Comparison of ENCODE assay signal across 9 cellular contexts in the genomic region with DNA sequence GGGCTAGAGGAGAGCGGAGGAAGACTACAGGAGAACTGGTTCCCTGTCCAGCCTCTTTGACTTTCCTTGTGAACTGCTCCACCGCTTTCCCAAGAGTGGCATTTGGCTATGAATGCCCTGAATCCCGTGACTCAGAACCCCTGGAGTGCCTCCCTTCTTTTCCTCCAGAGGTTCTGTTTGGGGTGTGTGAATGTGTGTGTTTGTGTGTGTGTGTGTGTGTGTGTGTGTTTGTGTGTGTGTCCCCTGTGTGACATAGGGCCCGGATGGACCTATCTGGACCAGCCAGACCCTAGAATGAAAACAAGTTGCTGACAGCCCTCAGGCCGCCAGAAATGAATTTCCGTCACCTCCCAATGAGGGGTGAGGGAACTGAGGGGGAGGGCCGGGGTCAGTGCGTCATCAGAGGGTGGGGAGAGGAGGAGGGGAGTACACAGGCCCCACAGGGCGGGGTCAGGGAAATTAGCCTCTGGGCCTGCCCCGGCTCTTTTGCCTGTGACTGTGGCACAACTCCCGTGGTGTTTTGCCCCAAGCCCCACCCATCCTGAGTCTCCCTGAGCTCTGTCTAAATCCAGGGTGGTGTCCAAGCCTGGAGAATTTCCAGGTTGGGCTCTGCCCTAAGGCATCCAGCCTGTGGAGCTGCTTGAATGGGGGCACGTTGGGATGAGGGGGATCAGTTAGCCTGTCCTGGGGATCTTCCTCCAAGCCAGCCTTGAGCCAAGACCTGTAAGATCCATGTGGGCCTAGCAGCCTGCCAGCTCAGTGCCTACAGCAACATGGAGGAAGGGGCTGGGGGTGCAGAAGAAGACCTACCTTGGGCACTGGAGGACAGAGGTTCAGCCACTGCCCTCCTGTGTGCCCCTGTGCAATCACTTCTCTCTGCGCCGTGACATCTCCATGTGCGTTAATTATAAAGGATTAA. TPM values are rescaled to one million over a fixed set of nuclear protein-coding genes. Genes with fewer than 3 reads are reported as not detected.
DNase-seq lines count a peak whose midpoint lies in the region; ATAC-seq and TF ChIP-seq lines count a peak whose summit lies in the region.
"Had no signal": no experiment of that assay in that cellular context is flagged by ENCODE, and none has a peak within 500 bp of the region (broad histone marks: within the 10 kb centered on the region; RNA-seq: fewer than 3 reads in every experiment).

No MANE protein-coding gene starts in this region.

- H3K27me3 ChIP-seq in Karpas-422 (ENCODE audit: low read length) (no peaks in the 10 kb centered on the region), foreskin keratinocyte (no peaks in the 10 kb centered on the region)

- H3K9me3 Mint-ChIP-seq in activated T-cell treated with anti-CD3 and anti-CD28 coated beads, Interleukin-2, amount 50 U/mL, for 72 hours: no peaks in the 10 kb centered on the region
- no peaks in the 10 kb centered on the region for H3K9me3 Mint-ChIP-seq in neural crest cell
- H3K9me3 Mint-ChIP-seq: central memory CD8-positive, alpha-beta T cell had no signal

- H3K4me1 ChIP-seq in Karpas-422 (ENCODE audit: low read length) (peaks cover 57% of the 10 kb centered on the region), foreskin keratinocyte (peaks cover 13% of the 10 kb centered on the region)

- no peak overlapping the region for H3K4me3 ChIP-seq in Karpas-422 (ENCODE audit: low read length)

- H3K27ac ChIP-seq in Karpas-422 (ENCODE audit: low read length): no peak overlapping the region
- peak overlapping the region; percentile 58; the same call in 1 of the 2 replicates for H3K27ac ChIP-seq in VCaP
- H3K27ac ChIP-seq in foreskin keratinocyte: peak overlapping the region; percentile 71

- no peaks in the 10 kb centered on the region for H3K9me2 ChIP-seq in Karpas-422 (replicated peaks; ENCODE audit: insufficient read depth, low read length)

- H4K20me1 ChIP-seq in Karpas-422 (ENCODE audit: insufficient read depth, low read depth, low read length): peaks cover 25% of the 10 kb centered on the region; the same call in 1 of the 2 replicates

- H3K27me3 Mint-ChIP-seq in activated T-cell treated with anti-CD3 and anti-CD28 coated beads, Interleukin-2, amount 50 U/mL, for 72 hours (ENCODE audit: low read depth): peaks cover 45% of the 10 kb centered on the region
- no peaks in the 10 kb centered on the region for H3K27me3 Mint-ChIP-seq in neural crest cell (ENCODE audit: low read depth)

- no peaks in the 10 kb centered on the region for H3K36me3 Mint-ChIP-seq in activated T-cell treated with anti-CD3 and anti-CD28 coated beads, Interleukin-2, amount 50 U/mL, for 72 hours (ENCODE audit: insufficient read depth in 2 of 2)
- H3K36me3 Mint-ChIP-seq in neural crest cell (ENCODE audit: low read depth): no peaks in the 10 kb centered on the region

- H3K36me3 ChIP-seq in Karpas-422 (ENCODE audit: insufficient read depth, low read length): no peaks in the 10 kb centered on the region

- no peaks in the 10 kb centered on the region for H3K79me2 ChIP-seq in Karpas-422 (ENCODE audit: low read length)

- no peaks in the 10 kb centered on the region for H3K9me3 ChIP-seq in Karpas-422 (ENCODE audit: low read length)

- no peak overlapping the region for H3K27ac Mint-ChIP-seq in activated T-cell treated with anti-CD3 and anti-CD28 coated beads, Interleukin-2, amount 50 U/mL, for 72 hours
- peak overlapping the region; percentile 38 for H3K27ac Mint-ChIP-seq in neural crest cell (ENCODE audit: unreplicated experiment)

- no peak overlapping the region for H3K4me3 Mint-ChIP-seq in activated T-cell treated with anti-CD3 and anti-CD28 coated beads, Interleukin-2, amount 50 U/mL, for 72 hours
- peak overlapping the region; percentile 35 for H3K4me3 Mint-ChIP-seq in neural crest cell
- H3K4me3 Mint-ChIP-seq: central memory CD8-positive, alpha-beta T cell had no signal

- H3K4me1 Mint-ChIP-seq in activated T-cell treated with anti-CD3 and anti-CD28 coated beads, Interleukin-2, amount 50 U/mL, for 72 hours (ENCODE audit: low read depth): peaks cover 7% of the 10 kb centered on the region
- H3K4me1 Mint-ChIP-seq in neural crest cell: peaks cover 68% of the 10 kb centered on the region

- peak overlapping the region; percentile 34 for H3K4me2 ChIP-seq in Karpas-422 (ENCODE audit: low read depth, low read length, poor library complexity, severe bottlenecking)

- ATAC-seq in activated T-cell treated with anti-CD3 and anti-CD28 coated beads, Interleukin-2, amount 50 U/mL, for 72 hours (replicated peaks in 1 of 2): peak; percentile 74 to 80
- ATAC-seq in foreskin keratinocyte (peak; percentile 90), GM19452 (IDR thresholded peaks at IDR 0.05; ENCODE audit: unreplicated experiment) (no peak)

- H3K9ac ChIP-seq in Karpas-422 (ENCODE audit: low read length): no peak overlapping the region

- DNase-seq in activated T-cell treated with anti-CD3 and anti-CD28 coated beads, Interleukin-2, amount 50 U/mL, for 72 hours: peak; percentile 39 to 43
- no peak for DNase-seq in activated T-cell treated with anti-CD3 and anti-CD28 coated beads, Interleukin-2, amount 50 U/mL, for 1 hour
- DNase-seq in Karpas-422 (peak; percentile 85), foreskin keratinocyte (peak; percentile 86 to 94), neural crest cell (ENCODE audit: low read depth, low spot score) (peak; percentile 62), DMS114 treated with DMSO at 0.1 percent for 48 hours (lab: John Stamatoyannopoulos, UW; ENCODE audit: unreplicated experiment) (no peak)

- no peak for TF ChIP-seq CTCF in VCaP (conservative IDR thresholded peaks at IDR 0.05)
- TF ChIP-seq CTCF in foreskin keratinocyte (conservative IDR thresholded peaks at IDR 0.05): no peak
- TF ChIP-seq CTCF in neural crest cell (conservative IDR thresholded peaks at IDR 0.05): no peak

- no peak overlapping the region for H2AFZ ChIP-seq in Karpas-422 (ENCODE audit: low read length)

RNA-seq across cellular contexts. Expression of a gene that starts 15.2 kb away (rescaled TPM):
- total RNA-seq in activated T-cell treated with anti-CD3 and anti-CD28 coated beads, Interleukin-2, amount 50 U/mL, for 72 hours: 10 to 100 TPM; 60.1 to 69.7 TPM
- 53.2 and 82.4 TPM in 2 replicates for total RNA-seq in Karpas-422 (2014; rRNA removed; shearing (Covaris generic); ENCODE audit: low replicate concordance)
- total RNA-seq in foreskin keratinocyte (68.5 and 68.6 TPM in 2 replicates), neural crest cell (49.5 and 50.6 TPM in 2 replicates)
- polyA plus RNA-seq in foreskin keratinocyte: 88.8 and 92.9 TPM in 2 replicates

RNA-seq across cellular contexts. Expression of a gene that starts 57.9 kb away (rescaled TPM):
- total RNA-seq in activated T-cell treated with anti-CD3 and anti-CD28 coated beads, Interleukin-2, amount 50 U/mL, for 72 hours: under 1 TPM in 1 of 2 donors, not detected in 1; 0.12 TPM
- not detected in 2 replicates for total RNA-seq in Karpas-422 (2014; rRNA removed; shearing (Covaris generic); ENCODE audit: low replicate concordance)
- 0.04 and 0.07 TPM in 2 replicates for total RNA-seq in foreskin keratinocyte
- polyA plus RNA-seq in foreskin keratinocyte: 0.07 and 0.12 TPM in 2 replicates
- total RNA-seq in neural crest cell: 0.57 and 0.63 TPM in 2 replicates

Comparison
In these comparisons a context has a peak if more than half of its experiments do, and no peak if none do; other contexts are left out.
1. DNase-seq: peak in activated T-cell treated with anti-CD3 and anti-CD28 coated beads, Interleukin-2, amount 50 U/mL, for 72 hours (2 of 2), Karpas-422 (single experiment), foreskin keratinocyte (2 of 2) and neural crest cell (single experiment); none in activated T-cell treated with anti-CD3 and anti-CD28 coated beads, Interleukin-2, amount 50 U/mL, for 1 hour (single experiment) and DMS114 treated with DMSO at 0.1 percent for 48 hours (single experiment).